In genomic region chr3:139020868-139021234, GRCh38 we compare ENCODE assay signal across 18 cellular contexts. TPM values are rescaled to one million over a fixed set of nuclear protein-coding genes. Genes with fewer than 3 reads are reported as not detected.
DNase-seq lines count a peak whose midpoint lies in the region; ATAC-seq and TF ChIP-seq lines count a peak whose summit lies in the region.
"Had no signal": no experiment of that assay in that cellular context is flagged by ENCODE, and none has a peak within 500 bp of the region (broad histone marks: within the 10 kb centered on the region; RNA-seq: fewer than 3 reads in every experiment).

Gene PRR23B, minus strand, starts transcription at chr3:139020926. Its CDS starts 265 bp downstream, at chr3:139020661.

- intact Hi-C loops in activated CD4-positive, alpha-beta T cell treated with anti-CD3 and anti-CD28 coated beads for 36 hours (cut with DNase I, micrococcal nuclease), result no loop called here
- intact Hi-C loops in PC-3 (cut with micrococcal nuclease) (no loop called here), transverse colon (cut with DNase I; ENCODE audit: low total_unique reads) (no loop called here), esophagus muscularis mucosa (cut with DNase I) (no loop called here)

- no peaks in the 10 kb centered on the region for H3K79me2 ChIP-seq in PC-3 (ENCODE audit: low read length)

- CTCF ChIA-PET in activated CD4-positive, alpha-beta T cell treated with anti-CD3 and anti-CD28 coated beads for 36 hours (lab: Charles Lee), result no interaction called here
- CTCF ChIA-PET in PC-3 (lab: Charles Lee), result no interaction called here

- H3K36me3 ChIP-seq in PC-3 (ENCODE audit: low read depth, low read length) (no peaks in the 10 kb centered on the region), transverse colon (no peaks in the 10 kb centered on the region), esophagus muscularis mucosa (no peaks in the 10 kb centered on the region)

- no peak within 1 kb of the TSS for H3K27ac Mint-ChIP-seq in activated CD4-positive, alpha-beta T cell treated with anti-CD3 and anti-CD28 coated beads for 36 hours
- no peak within 1 kb of the TSS for H3K27ac Mint-ChIP-seq in glutamatergic neuron (ENCODE audit: unreplicated experiment)
- H3K27ac Mint-ChIP-seq: activated CD4-positive, alpha-beta memory T cell treated with anti-CD3 and anti-CD28 coated beads, Interleukin-2, amount 10 ng/mL, durations not matched to agents 7 days and 5 days; memory B cell had no signal

- peak; percentile 4 for DNase-seq in activated CD4-positive, alpha-beta T cell treated with anti-CD3 and anti-CD28 coated beads for 36 hours
- DNase-seq in activated CD4-positive, alpha-beta T cell treated with anti-CD3 and anti-CD28 coated beads for 1 hour, result no peak
- peak; percentile 2 for DNase-seq in PC-3
- no peak for DNase-seq in glutamatergic neuron
- DNase-seq in transverse colon, result no peak
- DNase-seq in esophagus muscularis mucosa (ENCODE audit: extremely low spot score), result no peak
- DNase-seq in SW480 (ENCODE audit: low spot score), result no peak
- no peak for DNase-seq in GM13977 (ENCODE audit: low spot score)
- DNase-seq: activated CD4-positive, alpha-beta memory T cell treated with anti-CD3 and anti-CD28 coated beads, Interleukin-2, amount 10 ng/mL, durations not matched to agents 7 days and 5 days; activated effector memory CD4-positive, alpha-beta T cell treated with anti-CD3 and anti-CD28 coated beads, Interleukin-2, amount 50 U/mL, for 16 hours; Caco-2; NCI-H187 treated with DMSO at 0.1 percent for 48 hours; T1000 had no signal

- TF ChIP-seq EP300 in transverse colon (IDR thresholded peaks at IDR 0.05; ENCODE audit: low read depth) (no peak), esophagus muscularis mucosa (IDR thresholded peaks at IDR 0.05) (no peak)

- no peak within 1 kb of the TSS for H3K4me2 ChIP-seq in PC-3 (ENCODE audit: low read length)

- POLR2A ChIA-PET in activated CD4-positive, alpha-beta T cell treated with anti-CD3 and anti-CD28 coated beads for 36 hours (lab: Charles Lee), result no interaction called here
- POLR2A ChIA-PET in PC-3 (lab: Charles Lee; ENCODE audit: unreplicated experiment), result no interaction called here

- in situ Hi-C loops in transverse colon (cut with MboI; ENCODE audit: low pct_ligation_motif_present in 1 of 4, low pct_unique_long_range_greater_than_20kb in 1 of 4, low sequenced_read_pairs in 3 of 4) (no loop called here), GM13977 (cut with MboI; ENCODE audit: low pct_unique_long_range_greater_than_20kb, low sequenced_read_pairs, unreplicated experiment) (no loop called here)

- H3K4me3 Mint-ChIP-seq in activated CD4-positive, alpha-beta T cell treated with anti-CD3 and anti-CD28 coated beads for 36 hours, result no peak within 1 kb of the TSS
- no peak within 1 kb of the TSS for H3K4me3 Mint-ChIP-seq in glutamatergic neuron (ENCODE audit: unreplicated experiment)
- H3K4me3 Mint-ChIP-seq: activated CD4-positive, alpha-beta memory T cell treated with anti-CD3 and anti-CD28 coated beads, Interleukin-2, amount 10 ng/mL, durations not matched to agents 7 days and 5 days; memory B cell had no signal

- ATAC-seq in activated CD4-positive, alpha-beta T cell treated with anti-CD3 and anti-CD28 coated beads for 36 hours, result no peak
- no peak for ATAC-seq in PC-3

- H3K27ac ChIP-seq in PC-3 (ENCODE audit: low read length), result no peak within 1 kb of the TSS
- no peak within 1 kb of the TSS for H3K27ac ChIP-seq in transverse colon
- H3K27ac ChIP-seq in esophagus muscularis mucosa (replicated peaks in 1 of 4), result no peak within 1 kb of the TSS
- H3K27ac ChIP-seq: RWPE1, skin epidermis had no signal

- no peaks in the 10 kb centered on the region for H3K36me3 Mint-ChIP-seq in activated CD4-positive, alpha-beta T cell treated with anti-CD3 and anti-CD28 coated beads for 36 hours (ENCODE audit: low read depth)
- H3K36me3 Mint-ChIP-seq in glutamatergic neuron (ENCODE audit: unreplicated experiment), result peaks cover 6% of the 10 kb centered on the region
- H3K36me3 Mint-ChIP-seq: memory B cell had no signal

- no peak within 1 kb of the TSS for H2AFZ ChIP-seq in PC-3 (ENCODE audit: low read length)

- no TSS peak for BruUV-seq in PC-3 (replicated peaks; lab: Mats Ljungman, UMichigan)

- H3K4me1 Mint-ChIP-seq in activated CD4-positive, alpha-beta T cell treated with anti-CD3 and anti-CD28 coated beads for 36 hours, result no peaks in the 10 kb centered on the region
- H3K4me1 Mint-ChIP-seq in glutamatergic neuron (ENCODE audit: low read depth, unreplicated experiment), result no peaks in the 10 kb centered on the region
- H3K4me1 Mint-ChIP-seq: activated CD4-positive, alpha-beta memory T cell treated with anti-CD3 and anti-CD28 coated beads, Interleukin-2, amount 10 ng/mL, durations not matched to agents 7 days and 5 days; memory B cell had no signal

- no peaks in the 10 kb centered on the region for H4K20me1 ChIP-seq in PC-3 (ENCODE audit: low read length)

- no peaks in the 10 kb centered on the region for H3K9me3 ChIP-seq in PC-3 (ENCODE audit: low read length)
- no peaks in the 10 kb centered on the region for H3K9me3 ChIP-seq in transverse colon
- peaks cover 0 to 17% (median 10%) of the 10 kb centered on the region in 4 donors for H3K9me3 ChIP-seq in esophagus muscularis mucosa
- H3K9me3 ChIP-seq: Caco-2 had no signal

- H3K9ac ChIP-seq in PC-3 (ENCODE audit: low read length), result no peak within 1 kb of the TSS

- H3K4me1 ChIP-seq in PC-3 (ENCODE audit: insufficient read depth, low read length), result no peaks in the 10 kb centered on the region
- H3K4me1 ChIP-seq in transverse colon, result no peaks in the 10 kb centered on the region
- H3K4me1 ChIP-seq in esophagus muscularis mucosa, result no peaks in the 10 kb centered on the region
- H3K4me1 ChIP-seq: Caco-2 had no signal

- TF ChIP-seq CTCF in PC-3 (conservative IDR thresholded peaks at IDR 0.05; ENCODE audit: low read depth, low read length) (peak; percentile 52; the same call in 1 of the 2 replicates), glutamatergic neuron (IDR thresholded peaks at IDR 0.05; ENCODE audit: partially characterized antibody, unreplicated experiment) (peak; percentile 44), transverse colon (IDR thresholded peaks at IDR 0.05) (peak in 3 of 5 experiments; percentile 13 to 27 (median 16)), esophagus muscularis mucosa (IDR thresholded peaks at IDR 0.05) (no peak), GM13977 (IDR thresholded peaks at IDR 0.05; ENCODE audit: extremely low read depth, insufficient read depth, missing control alignments) (no peak)

- peaks cover 11% of the 10 kb centered on the region for H3K27me3 Mint-ChIP-seq in activated CD4-positive, alpha-beta T cell treated with anti-CD3 and anti-CD28 coated beads for 36 hours
- H3K27me3 Mint-ChIP-seq in glutamatergic neuron (ENCODE audit: unreplicated experiment), result no peaks in the 10 kb centered on the region
- H3K27me3 Mint-ChIP-seq: activated CD4-positive, alpha-beta memory T cell treated with anti-CD3 and anti-CD28 coated beads, Interleukin-2, amount 10 ng/mL, durations not matched to agents 7 days and 5 days had no signal

- no peak within 1 kb of the TSS for H3K4me3 ChIP-seq in PC-3 (ENCODE audit: low read length)
- no peak within 1 kb of the TSS for H3K4me3 ChIP-seq in transverse colon
- H3K4me3 ChIP-seq in esophagus muscularis mucosa, result no peak within 1 kb of the TSS
- H3K4me3 ChIP-seq: skin epidermis had no signal

- H3K27me3 ChIP-seq in PC-3 (ENCODE audit: low read length) (no peaks in the 10 kb centered on the region), transverse colon (no peaks in the 10 kb centered on the region), esophagus muscularis mucosa (peaks cover 0 to 18% (median 0%) of the 10 kb centered on the region in 4 donors)

- TF ChIP-seq POLR2A in transverse colon (IDR thresholded peaks at IDR 0.05) (no peak), esophagus muscularis mucosa (IDR thresholded peaks at IDR 0.05; ENCODE audit: low read depth) (no peak)

- H3K9me3 Mint-ChIP-seq in activated CD4-positive, alpha-beta T cell treated with anti-CD3 and anti-CD28 coated beads for 36 hours (ENCODE audit: low read depth), result peaks cover 2% of the 10 kb centered on the region
- H3K9me3 Mint-ChIP-seq in glutamatergic neuron (ENCODE audit: unreplicated experiment), result no peaks in the 10 kb centered on the region

- H3K9me2 ChIP-seq in PC-3 (replicated peaks; ENCODE audit: low read length), result no peaks in the 10 kb centered on the region

- 70 to 84% methylated on average over 3 to 19 of the region's 19 CpGs for WGBS in transverse colon (ENCODE audit: low coverage in 1 of 2), 2 donors
- 44% methylated on average over 14 of the region's 19 CpGs for WGBS in esophagus muscularis mucosa

- no peaks in the 10 kb centered on the region for H3F3A ChIP-seq in PC-3 (ENCODE audit: low read length, unreplicated experiment)

RNA-seq across cellular contexts. Expression of gene PRR23B, which starts in this region (rescaled TPM):
- total RNA-seq in activated CD4-positive, alpha-beta T cell treated with anti-CD3 and anti-CD28 coated beads for 36 hours, result not detected
- total RNA-seq in PC-3 (2014; rRNA removed), result not detected in 2 replicates
- total RNA-seq in glutamatergic neuron (ENCODE audit: unreplicated experiment), result not detected
- total RNA-seq in transverse colon, result not detected
- not detected for total RNA-seq in esophagus muscularis mucosa
- total RNA-seq: activated CD4-positive, alpha-beta memory T cell treated with anti-CD3 and anti-CD28 coated beads, Interleukin-2, amount 10 ng/mL, durations not matched to agents 7 days and 5 days; astrocyte; Caco-2; dermis microvascular lymphatic vessel endothelial cell had no signal

Comparison
In these comparisons a context has a peak if more than half of its experiments do, and no peak if none do; other contexts are left out.
1. Peak in DNase-seq in activated CD4-positive, alpha-beta T cell treated with anti-CD3 and anti-CD28 coated beads for 36 hours; RNA of the gene not detected or under 1 TPM.
2. Peak in DNase-seq in PC-3; RNA of the gene not detected or under 1 TPM.
3. CTCF ChIP-seq: peak in PC-3 (single experiment), glutamatergic neuron (single experiment) and transverse colon (3 of 5); none in esophagus muscularis mucosa (0 of 3) and GM13977 (single experiment).